Comparison of ENCODE assay signal across 1 cellular context in the genomic region with DNA sequence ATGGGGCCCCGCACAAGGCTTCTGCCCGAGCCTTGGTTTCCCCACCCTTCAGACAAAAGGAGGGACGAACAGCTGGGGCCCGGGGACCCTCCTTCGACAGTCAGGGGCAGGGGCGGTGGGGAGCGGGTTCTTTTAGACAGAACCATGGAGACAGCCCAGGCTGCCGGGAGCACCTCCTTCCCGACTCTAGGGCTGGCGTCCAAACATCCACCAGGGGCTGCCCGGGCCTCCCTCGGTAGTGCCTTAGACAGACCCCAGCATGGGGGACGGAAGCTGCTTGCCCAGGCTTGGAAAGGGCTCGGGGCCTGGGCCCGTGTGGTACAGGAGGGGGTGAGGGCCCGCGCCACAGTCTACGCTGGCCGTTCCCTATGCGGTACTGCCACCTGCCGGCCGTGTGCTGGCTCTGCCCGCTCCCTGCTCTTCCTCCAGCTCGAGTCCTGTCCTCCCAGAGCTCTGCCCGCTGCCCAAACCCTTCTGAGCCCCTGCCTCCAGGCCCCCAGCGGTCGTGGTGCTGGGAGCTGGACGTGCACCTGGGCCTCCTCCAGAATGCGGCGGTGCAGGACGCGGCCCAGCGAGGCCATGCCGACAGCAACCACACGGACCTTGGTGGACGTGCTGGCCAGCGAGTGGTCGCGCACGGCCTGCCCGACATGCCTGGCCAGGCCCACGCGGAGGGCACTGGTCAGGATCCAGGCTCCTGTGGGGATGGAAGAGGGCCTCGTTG.
TF ChIP-seq lines count a peak whose summit lies in the region.

No MANE protein-coding gene starts in this region.

TF ChIP-seq in HepG2, 621 proteins besides CTCF, POLR2A, EP300 and RAD21 (continued from another document and continues in another):
- TF ChIP-seq ELF4 (CRISPR knock-in tag; IDR thresholded peaks at IDR 0.05; ENCODE audit: borderline replicate concordance) (no peak), ZNF513 (CRISPR knock-in tag; conservative IDR thresholded peaks at IDR 0.05) (0 out of 2 replicates have a peak, but pooled peaks have one; percentile 85), ZNF160 (CRISPR knock-in tag; IDR thresholded peaks at IDR 0.05) (no peak), ZNF619 (CRISPR knock-in tag; IDR thresholded peaks at IDR 0.05) (no peak), U2AF1 (optimal IDR thresholded peaks at IDR 0.05; ENCODE audit: low read depth, low read length) (no peak), NAIF1 (CRISPR knock-in tag; IDR thresholded peaks at IDR 0.05; ENCODE audit: borderline replicate concordance) (no peak), DNMT3B (CRISPR knock-in tag; conservative IDR thresholded peaks at IDR 0.05) (no peak), ZBTB20 (CRISPR knock-in tag; IDR thresholded peaks at IDR 0.05; ENCODE audit: borderline replicate concordance, low read depth) (no peak), ZNF614 (CRISPR knock-in tag; IDR thresholded peaks at IDR 0.05; ENCODE audit: borderline replicate concordance) (no peak), ZNF17 (CRISPR knock-in tag; IDR thresholded peaks at IDR 0.05) (no peak), WIZ (CRISPR knock-in tag; IDR thresholded peaks at IDR 0.05) (no peak), PHF8 (CRISPR knock-in tag; IDR thresholded peaks at IDR 0.05) (no peak), ATF7 (IDR thresholded peaks at IDR 0.05) (no peak), ATF7 (CRISPR knock-in tag; IDR thresholded peaks at IDR 0.05) (no peak), FOXP1 (IDR thresholded peaks at IDR 0.05) (no peak), FOXP1 (CRISPR knock-in tag; IDR thresholded peaks at IDR 0.05) (no peak), ZNF224 (CRISPR knock-in tag; IDR thresholded peaks at IDR 0.05) (no peak), MED1 (CRISPR knock-in tag; IDR thresholded peaks at IDR 0.05) (0 out of 2 replicates have a peak, but pooled peaks have one; percentile 15), ZMYM3 (CRISPR knock-in tag; IDR thresholded peaks at IDR 0.05) (peak; percentile 27; the same call in 1 of the 2 replicates), NRL (CRISPR knock-in tag; IDR thresholded peaks at IDR 0.05; ENCODE audit: borderline replicate concordance) (peak; percentile 17; the same call in 1 of the 2 replicates), SP4 (CRISPR knock-in tag; IDR thresholded peaks at IDR 0.05) (no peak), HMGA1 (CRISPR knock-in tag; conservative IDR thresholded peaks at IDR 0.05) (no peak), MED8 (CRISPR knock-in tag; IDR thresholded peaks at IDR 0.05; ENCODE audit: insufficient replicate concordance) (no peak), SNRNP70 (IDR thresholded peaks at IDR 0.05; ENCODE audit: low read depth, low read length) (no peak), NONO (IDR thresholded peaks at IDR 0.05) (no peak), NONO (CRISPR knock-in tag; conservative IDR thresholded peaks at IDR 0.05) (peak; percentile 52; the same call in 1 of the 2 replicates), GTF2F1 (IDR thresholded peaks at IDR 0.05; ENCODE audit: low read length) (no peak), MBD4 (IDR thresholded peaks at IDR 0.05; ENCODE audit: borderline replicate concordance, low read length) (no peak), ZNF326 (CRISPR knock-in tag; IDR thresholded peaks at IDR 0.05; ENCODE audit: borderline replicate concordance) (no peak), ZFP82 (CRISPR knock-in tag; IDR thresholded peaks at IDR 0.05; ENCODE audit: borderline replicate concordance) (no peak), NFE2 (CRISPR knock-in tag; IDR thresholded peaks at IDR 0.05) (no peak), ZSCAN9 (CRISPR knock-in tag; IDR thresholded peaks at IDR 0.05; ENCODE audit: borderline replicate concordance) (no peak), KLF15 (CRISPR knock-in tag; IDR thresholded peaks at IDR 0.05; ENCODE audit: borderline replicate concordance) (no peak), ZNF788 (CRISPR knock-in tag; IDR thresholded peaks at IDR 0.05; ENCODE audit: borderline replicate concordance) (no peak), MTF2 (CRISPR knock-in tag; IDR thresholded peaks at IDR 0.05; ENCODE audit: borderline replicate concordance) (no peak), THAP11 (CRISPR knock-in tag; IDR thresholded peaks at IDR 0.05) (peak; percentile 77), THYN1 (CRISPR knock-in tag; IDR thresholded peaks at IDR 0.05; ENCODE audit: borderline replicate concordance, low read depth) (no peak), ETS1 (CRISPR knock-in tag; IDR thresholded peaks at IDR 0.05) (no peak), PRPF4 (IDR thresholded peaks at IDR 0.05; ENCODE audit: low read depth, low read length, poor library complexity, severe bottlenecking) (no peak), RFX1 (IDR thresholded peaks at IDR 0.05) (no peak)
- TF ChIP-seq, protein P1, sequence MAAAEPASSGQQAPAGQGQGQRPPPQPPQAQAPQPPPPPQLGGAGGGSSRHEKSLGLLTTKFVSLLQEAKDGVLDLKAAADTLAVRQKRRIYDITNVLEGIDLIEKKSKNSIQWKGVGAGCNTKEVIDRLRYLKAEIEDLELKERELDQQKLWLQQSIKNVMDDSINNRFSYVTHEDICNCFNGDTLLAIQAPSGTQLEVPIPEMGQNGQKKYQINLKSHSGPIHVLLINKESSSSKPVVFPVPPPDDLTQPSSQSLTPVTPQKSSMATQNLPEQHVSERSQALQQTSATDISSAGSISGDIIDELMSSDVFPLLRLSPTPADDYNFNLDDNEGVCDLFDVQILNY (CRISPR knock-in tag; conservative IDR thresholded peaks at IDR 0.05), result no peak
- TF ChIP-seq, protein P2, sequence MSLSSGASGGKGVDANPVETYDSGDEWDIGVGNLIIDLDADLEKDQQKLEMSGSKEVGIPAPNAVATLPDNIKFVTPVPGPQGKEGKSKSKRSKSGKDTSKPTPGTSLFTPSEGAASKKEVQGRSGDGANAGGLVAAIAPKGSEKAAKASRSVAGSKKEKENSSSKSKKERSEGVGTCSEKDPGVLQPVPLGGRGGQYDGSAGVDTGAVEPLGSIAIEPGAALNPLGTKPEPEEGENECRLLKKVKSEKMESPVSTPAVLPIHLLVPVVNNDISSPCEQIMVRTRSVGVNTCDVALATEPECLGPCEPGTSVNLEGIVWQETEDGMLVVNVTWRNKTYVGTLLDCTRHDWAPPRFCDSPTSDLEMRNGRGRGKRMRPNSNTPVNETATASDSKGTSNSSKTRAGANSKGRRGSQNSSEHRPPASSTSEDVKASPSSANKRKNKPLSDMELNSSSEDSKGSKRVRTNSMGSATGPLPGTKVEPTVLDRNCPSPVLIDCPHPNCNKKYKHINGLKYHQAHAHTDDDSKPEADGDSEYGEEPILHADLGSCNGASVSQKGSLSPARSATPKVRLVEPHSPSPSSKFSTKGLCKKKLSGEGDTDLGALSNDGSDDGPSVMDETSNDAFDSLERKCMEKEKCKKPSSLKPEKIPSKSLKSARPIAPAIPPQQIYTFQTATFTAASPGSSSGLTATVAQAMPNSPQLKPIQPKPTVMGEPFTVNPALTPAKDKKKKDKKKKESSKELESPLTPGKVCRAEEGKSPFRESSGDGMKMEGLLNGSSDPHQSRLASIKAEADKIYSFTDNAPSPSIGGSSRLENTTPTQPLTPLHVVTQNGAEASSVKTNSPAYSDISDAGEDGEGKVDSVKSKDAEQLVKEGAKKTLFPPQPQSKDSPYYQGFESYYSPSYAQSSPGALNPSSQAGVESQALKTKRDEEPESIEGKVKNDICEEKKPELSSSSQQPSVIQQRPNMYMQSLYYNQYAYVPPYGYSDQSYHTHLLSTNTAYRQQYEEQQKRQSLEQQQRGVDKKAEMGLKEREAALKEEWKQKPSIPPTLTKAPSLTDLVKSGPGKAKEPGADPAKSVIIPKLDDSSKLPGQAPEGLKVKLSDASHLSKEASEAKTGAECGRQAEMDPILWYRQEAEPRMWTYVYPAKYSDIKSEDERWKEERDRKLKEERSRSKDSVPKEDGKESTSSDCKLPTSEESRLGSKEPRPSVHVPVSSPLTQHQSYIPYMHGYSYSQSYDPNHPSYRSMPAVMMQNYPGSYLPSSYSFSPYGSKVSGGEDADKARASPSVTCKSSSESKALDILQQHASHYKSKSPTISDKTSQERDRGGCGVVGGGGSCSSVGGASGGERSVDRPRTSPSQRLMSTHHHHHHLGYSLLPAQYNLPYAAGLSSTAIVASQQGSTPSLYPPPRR (CRISPR knock-in tag; IDR thresholded peaks at IDR 0.05; ENCODE audit: borderline replicate concordance), result no peak
- TF ChIP-seq, protein P3, sequence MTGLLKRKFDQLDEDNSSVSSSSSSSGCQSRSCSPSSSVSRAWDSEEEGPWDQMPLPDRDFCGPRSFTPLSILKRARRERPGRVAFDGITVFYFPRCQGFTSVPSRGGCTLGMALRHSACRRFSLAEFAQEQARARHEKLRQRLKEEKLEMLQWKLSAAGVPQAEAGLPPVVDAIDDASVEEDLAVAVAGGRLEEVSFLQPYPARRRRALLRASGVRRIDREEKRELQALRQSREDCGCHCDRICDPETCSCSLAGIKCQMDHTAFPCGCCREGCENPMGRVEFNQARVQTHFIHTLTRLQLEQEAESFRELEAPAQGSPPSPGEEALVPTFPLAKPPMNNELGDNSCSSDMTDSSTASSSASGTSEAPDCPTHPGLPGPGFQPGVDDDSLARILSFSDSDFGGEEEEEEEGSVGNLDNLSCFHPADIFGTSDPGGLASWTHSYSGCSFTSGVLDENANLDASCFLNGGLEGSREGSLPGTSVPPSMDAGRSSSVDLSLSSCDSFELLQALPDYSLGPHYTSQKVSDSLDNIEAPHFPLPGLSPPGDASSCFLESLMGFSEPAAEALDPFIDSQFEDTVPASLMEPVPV (CRISPR knock-in tag; IDR thresholded peaks at IDR 0.05), result no peak
- TF ChIP-seq, protein P4, sequence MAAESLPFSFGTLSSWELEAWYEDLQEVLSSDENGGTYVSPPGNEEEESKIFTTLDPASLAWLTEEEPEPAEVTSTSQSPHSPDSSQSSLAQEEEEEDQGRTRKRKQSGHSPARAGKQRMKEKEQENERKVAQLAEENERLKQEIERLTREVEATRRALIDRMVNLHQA (CRISPR knock-in tag; IDR thresholded peaks at IDR 0.05), result no peak
- TF ChIP-seq, protein P5, sequence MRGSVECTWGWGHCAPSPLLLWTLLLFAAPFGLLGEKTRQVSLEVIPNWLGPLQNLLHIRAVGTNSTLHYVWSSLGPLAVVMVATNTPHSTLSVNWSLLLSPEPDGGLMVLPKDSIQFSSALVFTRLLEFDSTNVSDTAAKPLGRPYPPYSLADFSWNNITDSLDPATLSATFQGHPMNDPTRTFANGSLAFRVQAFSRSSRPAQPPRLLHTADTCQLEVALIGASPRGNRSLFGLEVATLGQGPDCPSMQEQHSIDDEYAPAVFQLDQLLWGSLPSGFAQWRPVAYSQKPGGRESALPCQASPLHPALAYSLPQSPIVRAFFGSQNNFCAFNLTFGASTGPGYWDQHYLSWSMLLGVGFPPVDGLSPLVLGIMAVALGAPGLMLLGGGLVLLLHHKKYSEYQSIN (CRISPR knock-in tag; IDR thresholded peaks at IDR 0.05; ENCODE audit: borderline replicate concordance), result no peak
- TF ChIP-seq, protein P6, sequence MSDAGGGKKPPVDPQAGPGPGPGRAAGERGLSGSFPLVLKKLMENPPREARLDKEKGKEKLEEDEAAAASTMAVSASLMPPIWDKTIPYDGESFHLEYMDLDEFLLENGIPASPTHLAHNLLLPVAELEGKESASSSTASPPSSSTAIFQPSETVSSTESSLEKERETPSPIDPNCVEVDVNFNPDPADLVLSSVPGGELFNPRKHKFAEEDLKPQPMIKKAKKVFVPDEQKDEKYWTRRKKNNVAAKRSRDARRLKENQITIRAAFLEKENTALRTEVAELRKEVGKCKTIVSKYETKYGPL (CRISPR knock-in tag; IDR thresholded peaks at IDR 0.05), result no peak
- TF ChIP-seq, protein P7, sequence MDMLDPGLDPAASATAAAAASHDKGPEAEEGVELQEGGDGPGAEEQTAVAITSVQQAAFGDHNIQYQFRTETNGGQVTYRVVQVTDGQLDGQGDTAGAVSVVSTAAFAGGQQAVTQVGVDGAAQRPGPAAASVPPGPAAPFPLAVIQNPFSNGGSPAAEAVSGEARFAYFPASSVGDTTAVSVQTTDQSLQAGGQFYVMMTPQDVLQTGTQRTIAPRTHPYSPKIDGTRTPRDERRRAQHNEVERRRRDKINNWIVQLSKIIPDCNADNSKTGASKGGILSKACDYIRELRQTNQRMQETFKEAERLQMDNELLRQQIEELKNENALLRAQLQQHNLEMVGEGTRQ (IDR thresholded peaks at IDR 0.05; ENCODE audit: low read depth, low read length), result no peak
- TF ChIP-seq, protein P7 (CRISPR knock-in tag; IDR thresholded peaks at IDR 0.05; ENCODE audit: borderline replicate concordance), result no peak
- TF ChIP-seq, protein P8, sequence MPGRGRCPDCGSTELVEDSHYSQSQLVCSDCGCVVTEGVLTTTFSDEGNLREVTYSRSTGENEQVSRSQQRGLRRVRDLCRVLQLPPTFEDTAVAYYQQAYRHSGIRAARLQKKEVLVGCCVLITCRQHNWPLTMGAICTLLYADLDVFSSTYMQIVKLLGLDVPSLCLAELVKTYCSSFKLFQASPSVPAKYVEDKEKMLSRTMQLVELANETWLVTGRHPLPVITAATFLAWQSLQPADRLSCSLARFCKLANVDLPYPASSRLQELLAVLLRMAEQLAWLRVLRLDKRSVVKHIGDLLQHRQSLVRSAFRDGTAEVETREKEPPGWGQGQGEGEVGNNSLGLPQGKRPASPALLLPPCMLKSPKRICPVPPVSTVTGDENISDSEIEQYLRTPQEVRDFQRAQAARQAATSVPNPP (CRISPR knock-in tag; IDR thresholded peaks at IDR 0.05), result no peak
